16 cellular contexts compared by ENCODE assay signal in the genomic region with DNA sequence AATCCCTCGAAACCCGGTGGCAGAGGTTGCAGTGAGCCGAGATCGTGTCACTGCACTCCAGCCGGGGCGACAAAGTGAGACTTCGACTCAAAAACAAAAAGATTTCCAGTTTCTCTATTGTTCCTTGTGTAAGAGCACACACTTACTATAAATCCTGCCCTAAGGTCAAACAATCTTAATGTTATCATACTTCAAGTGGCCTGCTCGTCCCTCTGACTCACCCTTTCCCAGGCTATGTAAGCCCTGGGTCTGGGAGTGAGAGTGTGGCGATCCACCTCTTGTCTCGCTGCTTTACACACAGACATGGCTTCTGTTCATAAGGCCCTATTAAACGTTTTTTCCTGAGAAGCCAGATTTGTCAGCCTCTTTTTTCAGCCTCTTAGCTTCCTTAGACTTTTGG. TPM values are rescaled to one million over a fixed set of nuclear protein-coding genes. Genes with fewer than 3 reads are reported as not detected.
DNase-seq lines count a peak whose midpoint lies in the region; TF ChIP-seq lines count a peak whose summit lies in the region.
"Had no signal": no experiment of that assay in that cellular context is flagged by ENCODE, and none has a peak within 500 bp of the region (broad histone marks: within the 10 kb centered on the region; RNA-seq: fewer than 3 reads in every experiment).

No MANE protein-coding gene starts in this region.

- BruUV-seq in A673 (replicated peaks; lab: Mats Ljungman, UMichigan), result no TSS peak

- no peak overlapping the region for H3K4me2 ChIP-seq in osteoblast (ENCODE audit: insufficient read depth, low read length)

- no peaks in the 10 kb centered on the region for H3K27me3 ChIP-seq in osteoblast (ENCODE audit: insufficient read depth, low read length)
- H3K27me3 ChIP-seq in A673 (replicated peaks; ENCODE audit: insufficient read depth, low read depth, low read length, poor library complexity), result no peaks in the 10 kb centered on the region

- peak overlapping the region; percentile 15 for H3K27ac ChIP-seq in osteoblast (ENCODE audit: low read depth, low read length)
- H3K27ac ChIP-seq in A673 (ENCODE audit: low read depth, low read length, poor library complexity, severe bottlenecking), result no peak overlapping the region

- intact Hi-C loops in activated naive CD4-positive, alpha-beta T cell treated with anti-CD3 and anti-CD28 coated beads for 36 hours (cut with micrococcal nuclease), result no loop called here
- intact Hi-C loops in A673 (cut with micrococcal nuclease; ENCODE audit: unreplicated experiment), result no loop called here

- CTCF ChIA-PET in activated naive CD4-positive, alpha-beta T cell treated with anti-CD3 and anti-CD28 coated beads for 36 hours (lab: Charles Lee), result no interaction called here
- CTCF ChIA-PET in A673 (lab: Charles Lee), result no interaction called here

- H3K4me3 ChIP-seq in epithelial cell of esophagus (ENCODE audit: low read length) (no peak overlapping the region), osteoblast (ENCODE audit: insufficient read depth, low read length) (no peak overlapping the region), A673 (ENCODE audit: low read depth, low read length, poor library complexity, severe bottlenecking) (no peak overlapping the region)

- H3K36me3 ChIP-seq in osteoblast (ENCODE audit: insufficient read depth, low read length) (no peaks in the 10 kb centered on the region), A673 (ENCODE audit: insufficient read depth, low read length, poor library complexity, severe bottlenecking) (no peaks in the 10 kb centered on the region)

- H3K27me3 Mint-ChIP-seq in activated naive CD4-positive, alpha-beta T cell treated with anti-CD3 and anti-CD28 coated beads for 36 hours (ENCODE audit: low read depth), result no peaks in the 10 kb centered on the region
- H3K27me3 Mint-ChIP-seq: activated naive CD8-positive, alpha-beta T cell treated with anti-CD3 and anti-CD28 coated beads, Interleukin-2, amount 50 U/mL, for 24 hours had no signal

- H3K9me3 Mint-ChIP-seq in activated naive CD4-positive, alpha-beta T cell treated with anti-CD3 and anti-CD28 coated beads for 36 hours, result no peaks in the 10 kb centered on the region
- H3K9me3 Mint-ChIP-seq: activated naive CD8-positive, alpha-beta T cell treated with anti-CD3 and anti-CD28 coated beads, Interleukin-2, amount 50 U/mL, for 24 hours; CD4-positive, alpha-beta T cell had no signal

- no peaks in the 10 kb centered on the region for H3K79me2 ChIP-seq in osteoblast (ENCODE audit: insufficient read depth, low read length)

- H4K20me1 ChIP-seq in osteoblast (ENCODE audit: insufficient read depth, low read length), result no peaks in the 10 kb centered on the region

- POLR2A ChIA-PET in A673 (lab: Charles Lee; ENCODE audit: low non-redundant PET), result no interaction called here

- H3K27ac Mint-ChIP-seq in activated naive CD4-positive, alpha-beta T cell treated with anti-CD3 and anti-CD28 coated beads for 36 hours, result no peak overlapping the region
- H3K27ac Mint-ChIP-seq: activated naive CD8-positive, alpha-beta T cell treated with anti-CD3 and anti-CD28 coated beads, Interleukin-2, amount 50 U/mL, for 24 hours; CD4-positive, alpha-beta T cell had no signal

- TF ChIP-seq CTCF in epithelial cell of esophagus (IDR thresholded peaks at IDR 0.05; ENCODE audit: insufficient read depth, low read depth, low read length, missing control alignments) (no peak), osteoblast (IDR thresholded peaks at IDR 0.05; ENCODE audit: extremely low read depth, low read depth, low read length) (no peak), A673 (conservative IDR thresholded peaks at IDR 0.05; ENCODE audit: low read depth, low read length) (no peak)

- no peaks in the 10 kb centered on the region for H3K36me3 Mint-ChIP-seq in activated naive CD4-positive, alpha-beta T cell treated with anti-CD3 and anti-CD28 coated beads for 36 hours (ENCODE audit: low read depth)

- no peaks in the 10 kb centered on the region for H3K9me3 ChIP-seq in osteoblast (ENCODE audit: low read depth, low read length)
- H3K9me3 ChIP-seq in A673 (ENCODE audit: low read depth, low read length, poor library complexity, severe bottlenecking), result no peaks in the 10 kb centered on the region

- peaks cover 29% of the 10 kb centered on the region for H3K4me1 ChIP-seq in osteoblast (ENCODE audit: insufficient read depth, low read length)
- peaks cover 11% of the 10 kb centered on the region for H3K4me1 ChIP-seq in A673 (ENCODE audit: insufficient read depth, low read length, poor library complexity, severe bottlenecking)

- peak overlapping the region; percentile 65 for H2AFZ ChIP-seq in osteoblast (ENCODE audit: low read length)

- H3K4me3 Mint-ChIP-seq in activated naive CD4-positive, alpha-beta T cell treated with anti-CD3 and anti-CD28 coated beads for 36 hours, result no peak overlapping the region
- H3K4me3 Mint-ChIP-seq: activated naive CD8-positive, alpha-beta T cell treated with anti-CD3 and anti-CD28 coated beads, Interleukin-2, amount 50 U/mL, for 24 hours; CD4-positive, alpha-beta T cell had no signal

- DNase-seq in ELR (ENCODE audit: low read depth) (peak; percentile 76), M059J (ENCODE audit: low read depth) (peak; percentile 83), epithelial cell of esophagus (ENCODE audit: low read depth) (peak; percentile 71), osteoblast (ENCODE audit: insufficient read length, low spot score, missing footprints) (peak; percentile 89), A673 (ENCODE audit: low spot score) (no peak), middle frontal gyrus (ENCODE audit: extremely low spot score, low spot score) (no peak)
- DNase-seq in activated naive CD4-positive, alpha-beta T cell treated with anti-CD3 and anti-CD28 coated beads for 36 hours, result no peak
- no peak for DNase-seq in stimulated activated CD4-positive, alpha-beta T cell treated with anti-CD3 and anti-CD28 coated beads, Interleukin-12 subunit alpha, Interleukin-12 subunit beta, amount 100 ng/mL, for 4 hours
- DNase-seq: activated naive CD8-positive, alpha-beta T cell treated with anti-CD3 and anti-CD28 coated beads, Interleukin-2, amount 50 U/mL, for 24 hours; CD4-positive, alpha-beta T cell; effector CD8-positive, alpha-beta T cell; hypothalamus; mesendoderm; NCI-H1417 treated with DMSO at 0.1 percent for 48 hours; NCI-H526 treated with DMSO at 0.1 percent for 48 hours; SHP77 had no signal

- H3K4me1 Mint-ChIP-seq in activated naive CD4-positive, alpha-beta T cell treated with anti-CD3 and anti-CD28 coated beads for 36 hours (ENCODE audit: low read depth), result no peaks in the 10 kb centered on the region
- H3K4me1 Mint-ChIP-seq: activated naive CD8-positive, alpha-beta T cell treated with anti-CD3 and anti-CD28 coated beads, Interleukin-2, amount 50 U/mL, for 24 hours had no signal

RNA-seq across cellular contexts. Expression of a gene that starts 24.4 kb away (rescaled TPM):
- 2.5 and 2.9 TPM in 2 replicates for total RNA-seq in M059J (2014; rRNA removed; shearing (Covaris generic))
- total RNA-seq in osteoblast (19.9 and 24.2 TPM in 2 replicates), A673 (2021) (21.9 and 23.7 TPM in 2 replicates)
- not detected for total RNA-seq in activated naive CD4-positive, alpha-beta T cell treated with anti-CD3 and anti-CD28 coated beads for 36 hours
- total RNA-seq: CD4-positive, alpha-beta T cell had no signal

Comparison
In these comparisons a context has a peak if more than half of its experiments do, and no peak if none do; other contexts are left out.
1. DNase-seq: peak in ELR (single experiment), M059J (single experiment), epithelial cell of esophagus (single experiment) and osteoblast (single experiment); none in activated naive CD4-positive, alpha-beta T cell treated with anti-CD3 and anti-CD28 coated beads for 36 hours (single experiment), A673 (single experiment), middle frontal gyrus (single experiment) and stimulated activated CD4-positive, alpha-beta T cell treated with anti-CD3 and anti-CD28 coated beads, Interleukin-12 subunit alpha, Interleukin-12 subunit beta, amount 100 ng/mL, for 4 hours (single experiment).